18 cellular contexts compared by ENCODE assay signal in the genomic region with DNA sequence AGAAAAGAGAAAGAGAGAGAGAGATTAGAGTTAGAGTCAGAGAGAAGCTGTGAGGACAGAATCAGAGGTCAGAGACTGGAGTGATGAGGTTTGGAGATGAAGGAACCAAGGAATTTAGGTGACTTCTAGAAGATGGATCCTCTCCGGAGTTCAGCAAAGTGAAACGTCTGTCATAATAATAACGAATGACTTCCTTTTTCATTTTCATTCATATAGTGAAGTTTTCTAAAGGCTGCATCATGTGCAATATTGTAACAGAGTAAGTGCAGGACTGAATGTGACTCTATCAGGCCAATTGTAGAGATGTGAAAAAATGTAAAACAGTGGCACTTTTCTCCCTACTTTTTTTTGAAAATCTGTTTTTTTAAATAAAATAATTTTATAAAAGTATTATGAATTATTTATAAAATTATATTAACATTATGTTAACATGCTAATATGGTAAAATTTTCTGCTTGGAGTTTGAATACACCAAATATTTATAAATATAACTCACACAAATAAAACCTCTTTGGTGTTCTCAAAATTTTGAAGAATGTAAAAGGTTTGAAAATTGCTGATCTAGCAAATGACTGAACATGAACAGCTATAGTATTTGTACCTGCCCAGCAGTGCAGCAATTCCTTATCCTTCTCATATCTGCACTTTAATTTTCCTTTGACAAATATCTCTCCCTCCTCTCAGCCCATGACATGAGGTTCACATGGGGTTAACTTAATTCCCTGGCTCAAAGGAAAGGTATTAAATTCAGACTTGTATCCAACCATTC. TPM values are rescaled to one million over a fixed set of nuclear protein-coding genes. Genes with fewer than 3 reads are reported as not detected.
"Had no signal": no experiment of that assay in that cellular context is flagged by ENCODE, and none has a peak within 500 bp of the region (broad histone marks: within the 10 kb centered on the region; RNA-seq: fewer than 3 reads in every experiment).

No MANE protein-coding gene starts in this region.

- H3K27ac ChIP-seq: adrenal gland, cardiac muscle cell, dorsolateral prefrontal cortex, neural progenitor cell, psoas muscle, stomach, testis, upper lobe of left lung had no signal

- ATAC-seq: activated CD8-positive, alpha-beta T cell treated with anti-CD3 and anti-CD28 coated beads for 36 hours; activated T-cell treated with anti-CD3 and anti-CD28 coated beads, Interleukin-2, amount 50 U/mL, for 4 hours; left lobe of liver; psoas muscle; sciatic nerve had no signal

- H3K4me2 ChIP-seq: neural progenitor cell had no signal

- H2AFZ ChIP-seq: neural progenitor cell had no signal

- H3K9me3 ChIP-seq: adrenal gland, psoas muscle, testis, upper lobe of left lung had no signal

- H3K9ac ChIP-seq: neural progenitor cell had no signal

- H3K27me3 ChIP-seq: testis had no signal

- H3K4me3 ChIP-seq: adrenal gland, cardiac muscle cell, dorsolateral prefrontal cortex, neural progenitor cell, psoas muscle, stomach, testis, upper lobe of left lung had no signal

- FAIRE-seq: islet of Langerhans had no signal

- H3K4me1 ChIP-seq: neural progenitor cell, psoas muscle had no signal

- DNase-seq: activated CD4-positive, alpha-beta T cell treated with anti-CD3 and anti-CD28 coated beads for 4 hours; activated CD8-positive, alpha-beta T cell treated with anti-CD3 and anti-CD28 coated beads for 36 hours; activated effector memory CD4-positive, alpha-beta T cell treated with Interleukin-2 at 50 U/mL for 16 hours; activated T-cell treated with anti-CD3 and anti-CD28 coated beads, Interleukin-2, amount 50 U/mL, for 4 hours; adrenal gland; dorsolateral prefrontal cortex; mammary epithelial cell; naive B cell; psoas muscle; stomach; testis; upper lobe of left lung had no signal

- H3K36me3 ChIP-seq: adrenal gland, cardiac muscle cell, stomach, upper lobe of left lung had no signal

RNA-seq across cellular contexts. Expression of gene TNFSF11, which starts 4.2 kb away (rescaled TPM):
- total RNA-seq: adrenal gland, cardiac muscle cell, mammary epithelial cell, osteocyte, psoas muscle, sciatic nerve, upper lobe of left lung had no signal
- polyA plus RNA-seq: adrenal gland, cardiac muscle cell, mammary epithelial cell, psoas muscle had no signal
